Comparison of ENCODE assay signal across 19 cellular contexts in the genomic region with DNA sequence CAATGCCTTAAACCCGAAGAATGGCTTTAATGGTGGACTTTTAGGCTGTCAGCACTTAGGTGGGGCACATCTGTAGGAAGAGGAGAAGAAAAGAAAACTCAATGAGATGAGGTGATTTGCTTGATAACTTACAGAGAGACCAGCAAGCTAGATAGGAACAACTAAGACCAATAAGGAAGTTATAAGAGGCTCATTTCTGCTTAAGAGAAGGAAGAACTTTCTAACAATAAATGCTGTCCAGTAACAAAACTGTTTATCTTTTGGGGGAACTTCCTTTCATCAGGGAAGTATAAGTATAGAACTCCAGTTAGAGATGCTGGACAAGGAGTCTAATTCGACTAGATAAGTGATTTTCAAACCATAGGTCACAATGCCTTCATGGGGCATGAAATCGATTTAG.
"Had no signal": no experiment of that assay in that cellular context is flagged by ENCODE, and none has a peak within 500 bp of the region (broad histone marks: within the 10 kb centered on the region; RNA-seq: fewer than 3 reads in every experiment).

No MANE protein-coding gene starts in this region.

- H3K36me3 ChIP-seq: colonic mucosa, heart left ventricle had no signal

- H3K9me3 ChIP-seq: colonic mucosa, heart left ventricle, psoas muscle had no signal

- H3K4me1 ChIP-seq: colonic mucosa, psoas muscle had no signal

- ATAC-seq: heart left ventricle; naive thymus-derived CD4-positive, alpha-beta T cell; psoas muscle; sciatic nerve; stimulated activated naive B cell treated with anti-CD40 and anti-IgM and Interleukin-4, amounts not matched to agents 10 μg/mL and 1 μg/mL and 100 μg/mL, for 72 hours; stimulated activated naive CD8-positive, alpha-beta T cell treated with anti-CD3 and anti-CD28 coated beads, Interleukin-15, amount 100 ng/mL, for 72 hours had no signal

- H3K27me3 ChIP-seq: colonic mucosa had no signal

- H3K27ac ChIP-seq: colonic mucosa, heart left ventricle, psoas muscle, skin epidermis had no signal

- H3K4me3 ChIP-seq: colonic mucosa, heart left ventricle, psoas muscle, skin epidermis had no signal

- DNase-seq: colonic mucosa; dermis blood vessel endothelial cell; effector CD4-positive, alpha-beta T cell; endodermal cell; heart left ventricle; hippocampal formation; mesendoderm; naive thymus-derived CD4-positive, alpha-beta T cell; nephron progenitor cell; psoas muscle; retina; stimulated activated CD4-positive, alpha-beta T cell treated with anti-CD3 and anti-CD28 coated beads, Interleukin-2, amount 100 ng/mL, for 24 hours; stimulated activated CD4-positive, alpha-beta T cell treated with anti-CD3 and anti-CD28 coated beads, Interleukin-4, amount 100 ng/mL, for 4 hours; stimulated activated naive B cell treated with anti-CD40 and anti-IgM and Interleukin-4, amounts not matched to agents 10 μg/mL and 1 μg/mL and 100 μg/mL, for 72 hours; stimulated activated naive CD8-positive, alpha-beta T cell treated with anti-CD3 and anti-CD28 coated beads, Interleukin-15, amount 100 ng/mL, for 72 hours; substantia nigra; trophoblast cell had no signal
